4 cellular contexts compared by ENCODE assay signal in the genomic region with DNA sequence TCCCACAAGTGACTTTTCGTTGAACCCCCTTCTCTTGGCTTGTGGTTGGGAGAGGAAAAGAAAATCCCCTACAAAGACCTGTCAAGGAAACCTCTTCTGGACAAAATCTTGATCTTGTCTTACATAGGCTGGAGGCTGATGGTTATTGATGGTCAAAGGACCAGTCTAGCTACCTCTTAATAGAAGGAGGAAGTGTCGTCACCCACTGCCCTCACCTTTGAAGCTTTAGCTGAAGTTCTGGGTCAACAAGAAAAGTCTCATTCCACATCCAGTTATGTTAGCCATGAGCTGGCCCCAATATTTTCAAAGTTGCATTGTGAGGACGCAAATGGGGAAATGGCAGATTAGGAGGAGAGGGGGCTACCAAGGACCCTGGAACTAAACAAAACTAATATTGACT. TPM values are rescaled to one million over a fixed set of nuclear protein-coding genes. Genes with fewer than 3 reads are reported as not detected.
"Had no signal": no experiment of that assay in that cellular context is flagged by ENCODE, and none has a peak within 500 bp of the region (broad histone marks: within the 10 kb centered on the region; RNA-seq: fewer than 3 reads in every experiment).

No MANE protein-coding gene starts in this region.

- DNase-seq: GDM1, GF-D8 had no signal

- ATAC-seq: GM12878 had no signal

- H3K4me3 ChIP-seq: GM12878 had no signal

RNA-seq across cellular contexts. Expression of a gene that starts 6.2 kb away (rescaled TPM):
- total RNA-seq: G401 had no signal
